ENCODE assay signal across 8 cellular contexts in genomic region chr2:65055427-65056214, GRCh38. TPM values are rescaled to one million over a fixed set of nuclear protein-coding genes. Genes with fewer than 3 reads are reported as not detected.
DNase-seq lines count a peak whose midpoint lies in the region; ATAC-seq and TF ChIP-seq lines count a peak whose summit lies in the region.

No MANE protein-coding gene starts in this region.

- peak; percentile 57 for ATAC-seq in DND-41 (ENCODE audit: insufficient read depth, low read depth)
- ATAC-seq in GM21381 (IDR thresholded peaks at IDR 0.05; ENCODE audit: unreplicated experiment), result peak; percentile 23
- ATAC-seq in HG03571 (IDR thresholded peaks at IDR 0.05; ENCODE audit: unreplicated experiment), result peak; percentile 10
- peak; percentile 42 to 48 (median 46) for ATAC-seq in T-cell (replicated peaks in 1 of 4)
- ATAC-seq in mucosa of descending colon, result peak; percentile 59

- peaks cover 7% of the 10 kb centered on the region for H3K36me3 Mint-ChIP-seq in T-cell
- H3K36me3 Mint-ChIP-seq in dendritic cell treated with granulocyte-macrophage colony-stimulating factor and Interleukin-4, amounts not matched to agents 40 ng/mL and 50 ng/mL, for 4 days (ENCODE audit: low read depth), result peaks cover 35% of the 10 kb centered on the region

- peak overlapping the region; percentile 92 to 94 for H3K27ac Mint-ChIP-seq in T-cell
- peak overlapping the region; percentile 94 for H3K27ac Mint-ChIP-seq in dendritic cell treated with granulocyte-macrophage colony-stimulating factor and Interleukin-4, amounts not matched to agents 40 ng/mL and 50 ng/mL, for 4 days

- POLR2A ChIA-PET in T-cell (lab: Charles Lee), result interaction anchor here (0.6 to 1.6 kb wide), 15 partner anchors 21 to 1183 kb away, joined by 3 to 12 read pairs (median 4); partner anchors contain the start of genes ACTR2 (in 1 of the 2) and RAB1A (in 1 of the 2)

- H3K4me3 ChIP-seq in DND-41 (ENCODE audit: low read depth in 1 of 2, low read length in 2 of 2) (peak overlapping the region; percentile 55 to 83), mucosa of descending colon (peak overlapping the region; percentile 71), thymus (ENCODE audit: low read length) (peak overlapping the region; percentile 72)

- H3K36me3 ChIP-seq in DND-41 (ENCODE audit: insufficient read depth, low read length) (no peaks in the 10 kb centered on the region), mucosa of descending colon (ENCODE audit: low read depth) (peaks cover 3% of the 10 kb centered on the region), thymus (ENCODE audit: control insufficient read depth, insufficient read depth) (no peaks in the 10 kb centered on the region)

- DNase-seq in DND-41 (peak; percentile 77), T-cell (peak in 29 of 34 experiments; percentile 46 to 78 (median 62)), mucosa of descending colon (peak in 1 of 3 donors; percentile 88), foreskin melanocyte (no peak)

- peaks cover 13% of the 10 kb centered on the region; the same call in 1 of the 2 replicates for H4K20me1 ChIP-seq in DND-41 (ENCODE audit: insufficient read depth, low read length)

- CTCF ChIA-PET in T-cell (lab: Charles Lee), result interaction anchor here (0.6 to 3.8 kb wide), 17 partner anchors 9 to 532 kb away, joined by 3 to 34 read pairs (median 4); partner anchors contain the start of genes ACTR2 (in 1 of the 2), AFTPH (in 1 of the 2) and RAB1A (in 1 of the 2)

- no peaks in the 10 kb centered on the region for H3K9me3 Mint-ChIP-seq in T-cell
- no peaks in the 10 kb centered on the region for H3K9me3 Mint-ChIP-seq in dendritic cell treated with granulocyte-macrophage colony-stimulating factor and Interleukin-4, amounts not matched to agents 40 ng/mL and 50 ng/mL, for 4 days

- peaks cover 65 to 71% (median 66%) of the 10 kb centered on the region in 3 donors for H3K4me1 Mint-ChIP-seq in T-cell
- H3K4me1 Mint-ChIP-seq in dendritic cell treated with granulocyte-macrophage colony-stimulating factor and Interleukin-4, amounts not matched to agents 40 ng/mL and 50 ng/mL, for 4 days (ENCODE audit: low read depth), result peaks cover 63% of the 10 kb centered on the region

- peaks cover 49% of the 10 kb centered on the region for H3K4me1 ChIP-seq in DND-41 (ENCODE audit: insufficient read depth, low read length)
- H3K4me1 ChIP-seq in mucosa of descending colon (ENCODE audit: low read depth), result peaks cover 31% of the 10 kb centered on the region
- peaks cover 24% of the 10 kb centered on the region for H3K4me1 ChIP-seq in thymus (ENCODE audit: control insufficient read depth, insufficient read depth, low read length)

- no peaks in the 10 kb centered on the region for H3K9me3 ChIP-seq in DND-41 (ENCODE audit: insufficient read depth, low read length, severe bottlenecking)
- no peaks in the 10 kb centered on the region for H3K9me3 ChIP-seq in mucosa of descending colon
- no peaks in the 10 kb centered on the region for H3K9me3 ChIP-seq in thymus (ENCODE audit: control insufficient read depth)

- peak overlapping the region; percentile 92 for H3K4me2 ChIP-seq in DND-41 (ENCODE audit: insufficient read depth, low read length)

- no peak for TF ChIP-seq CTCF in DND-41 (IDR thresholded peaks at IDR 0.05; ENCODE audit: borderline replicate concordance, extremely low read depth, low read length, poor library complexity, severe bottlenecking)
- TF ChIP-seq CTCF in mucosa of descending colon (IDR thresholded peaks at IDR 0.05), result no peak

- H3K79me2 ChIP-seq in DND-41 (ENCODE audit: insufficient read depth, low read length), result peaks cover 36% of the 10 kb centered on the region

- H3K4me3 Mint-ChIP-seq in T-cell, result peak overlapping the region; percentile 95 to 97 (median 96)
- peak overlapping the region; percentile 96 for H3K4me3 Mint-ChIP-seq in dendritic cell treated with granulocyte-macrophage colony-stimulating factor and Interleukin-4, amounts not matched to agents 40 ng/mL and 50 ng/mL, for 4 days

- H2AFZ ChIP-seq in DND-41 (ENCODE audit: low read depth, low read length), result peak overlapping the region; percentile 94

- peak overlapping the region; percentile 75 for H3K9ac ChIP-seq in DND-41 (ENCODE audit: low read depth, low read length)

- H3K27ac ChIP-seq in DND-41 (ENCODE audit: low read length) (peak overlapping the region; percentile 71), thymus (ENCODE audit: low read depth) (peak overlapping the region; percentile 52)

- H3K27me3 Mint-ChIP-seq in T-cell, result no peaks in the 10 kb centered on the region
- no peaks in the 10 kb centered on the region for H3K27me3 Mint-ChIP-seq in dendritic cell treated with granulocyte-macrophage colony-stimulating factor and Interleukin-4, amounts not matched to agents 40 ng/mL and 50 ng/mL, for 4 days

- intact Hi-C loops in dendritic cell treated with granulocyte-macrophage colony-stimulating factor and Interleukin-4, amounts not matched to agents 40 ng/mL and 50 ng/mL, for 4 days (cut with micrococcal nuclease), result loop anchor here (1.0 to 2.0 kb wide), 2 partner anchors 10 to 75 kb away; partner anchors contain the start of gene RAB1A
- intact Hi-C loops in mucosa of descending colon (cut with DNase I, micrococcal nuclease), result no loop called here

- WGBS in thymus, result 5% methylated on average over 41 of the region's 41 CpGs

- H3K27me3 ChIP-seq in DND-41 (ENCODE audit: insufficient read depth, low read length, poor library complexity), result no peaks in the 10 kb centered on the region
- H3K27me3 ChIP-seq in thymus (ENCODE audit: control insufficient read depth, insufficient read depth), result no peaks in the 10 kb centered on the region

RNA-seq across cellular contexts. Expression of gene CEP68, which starts 0.6 kb away (rescaled TPM):
- 10 to 100 TPM; 24.1 to 41.4 (median 37.4) TPM for total RNA-seq in T-cell
- total RNA-seq in mucosa of descending colon, result 10 to 100 TPM in 2 of 3 donors, 1 to 10 TPM in 1; 8.9 to 30.9 (median 13.2) TPM
- polyA plus RNA-seq in thymus, result 13.3 TPM
